8 cellular contexts compared by ENCODE assay signal in the genomic region with DNA sequence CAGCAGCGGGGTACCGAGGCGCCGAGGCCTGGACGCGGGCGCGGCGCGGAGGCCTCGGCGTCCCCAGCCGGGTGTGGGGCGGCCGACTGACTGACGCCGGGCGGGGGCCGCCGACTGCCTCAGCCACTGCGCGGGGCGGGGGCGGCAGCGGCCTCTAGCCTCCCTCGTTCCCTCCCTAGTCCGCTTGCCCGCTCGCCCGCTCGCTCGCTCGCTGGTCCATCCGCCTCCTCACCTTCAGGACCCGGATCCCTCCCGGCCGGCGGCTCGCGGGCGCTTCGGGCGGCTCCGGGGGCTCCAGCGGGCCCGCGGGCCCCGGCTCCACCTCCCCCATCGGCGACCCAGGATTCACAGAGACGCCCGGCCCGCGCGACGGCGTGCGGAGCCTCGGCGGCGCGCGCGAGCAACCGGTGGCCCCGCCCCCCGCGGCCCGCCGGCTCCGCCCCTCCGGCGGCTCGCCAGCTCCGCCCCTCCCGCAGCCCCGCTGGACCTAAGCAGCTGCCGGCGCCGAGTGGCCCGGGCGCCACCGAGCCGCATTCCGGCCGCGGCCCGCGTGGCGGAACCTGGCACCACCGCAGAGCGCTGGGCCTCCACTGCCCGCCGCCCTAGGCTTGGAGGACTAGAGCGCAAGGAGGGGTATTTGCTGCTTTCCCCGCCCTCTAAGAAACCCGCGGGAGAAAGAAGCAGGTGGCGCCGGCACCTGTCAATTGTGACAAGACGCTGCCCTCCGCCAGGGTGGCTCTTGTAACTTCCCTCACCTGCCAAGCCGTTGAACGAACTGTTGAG. TPM values are rescaled to one million over a fixed set of nuclear protein-coding genes. Genes with fewer than 3 reads are reported as not detected.
DNase-seq lines count a peak whose midpoint lies in the region; ATAC-seq and TF ChIP-seq lines count a peak whose summit lies in the region.

No MANE protein-coding gene starts in this region.

- H3K4me1 Mint-ChIP-seq in activated T-helper 2 cell treated with anti-CD3 and anti-CD28 coated beads, Interferon-gamma antibody, Interleukin-2, Interleukin-4, amounts not matched to agents 10 μg/mL and 5 μg/mL and 100 μg/mL, durations not matched to agents 14 hours and 24 hours and 36 hours (ENCODE audit: low read depth), result peaks cover 12% of the 10 kb centered on the region
- H3K4me1 Mint-ChIP-seq in stimulated activated naive CD8-positive, alpha-beta T cell treated with anti-CD3 and anti-CD28 coated beads, Interleukin-15, amount 100 ng/mL, for 72 hours, result peaks cover 18% of the 10 kb centered on the region

- no peak for TF ChIP-seq RAD21 in neural cell (conservative IDR thresholded peaks at IDR 0.05)

- DNase-seq in DMS 273 treated with DMSO at 0.1 percent for 48 hours (lab: John Stamatoyannopoulos, UW) (peak; percentile 35), HT1080 (ENCODE audit: low read depth) (peak; percentile 36), RPMI7951 (ENCODE audit: low read depth) (peak; percentile 64), fibroblast of the aortic adventitia (ENCODE audit: low read depth) (peak; percentile 39)
- peak; percentile 71 for DNase-seq in activated T-helper 2 cell treated with anti-CD3 and anti-CD28 coated beads, Interferon-gamma antibody, Interleukin-2, Interleukin-4, amounts not matched to agents 10 μg/mL and 5 μg/mL and 100 μg/mL, durations not matched to agents 14 hours and 24 hours and 36 hours (ENCODE audit: low spot score)
- peak; percentile 76 to 86 for DNase-seq in stimulated activated naive CD8-positive, alpha-beta T cell treated with anti-CD3 and anti-CD28 coated beads, Interleukin-15, amount 100 ng/mL, for 72 hours

- no peak for TF ChIP-seq EP300 in neural cell (conservative IDR thresholded peaks at IDR 0.05; ENCODE audit: poor library complexity, severe bottlenecking)

- no peak overlapping the region for H2AFZ ChIP-seq in neural cell (ENCODE audit: low read depth, low read length)

- H3K36me3 Mint-ChIP-seq in activated T-helper 2 cell treated with anti-CD3 and anti-CD28 coated beads, Interferon-gamma antibody, Interleukin-2, Interleukin-4, amounts not matched to agents 10 μg/mL and 5 μg/mL and 100 μg/mL, durations not matched to agents 14 hours and 24 hours and 36 hours (ENCODE audit: low read depth), result peaks cover 7% of the 10 kb centered on the region

- intact Hi-C loops in activated T-helper 2 cell treated with anti-CD3 and anti-CD28 coated beads, Interferon-gamma antibody, Interleukin-2, Interleukin-4, amounts not matched to agents 10 μg/mL and 5 μg/mL and 100 μg/mL, durations not matched to agents 14 hours and 24 hours and 36 hours (cut with micrococcal nuclease), result loop anchor here (1.0 to 10.0 kb wide), 6 partner anchors 86 to 371 kb away; a partner anchor contains a TSS

- no peaks in the 10 kb centered on the region for H3K9me3 Mint-ChIP-seq in activated T-helper 2 cell treated with anti-CD3 and anti-CD28 coated beads, Interferon-gamma antibody, Interleukin-2, Interleukin-4, amounts not matched to agents 10 μg/mL and 5 μg/mL and 100 μg/mL, durations not matched to agents 14 hours and 24 hours and 36 hours
- no peaks in the 10 kb centered on the region for H3K9me3 Mint-ChIP-seq in stimulated activated naive CD8-positive, alpha-beta T cell treated with anti-CD3 and anti-CD28 coated beads, Interleukin-15, amount 100 ng/mL, for 72 hours

- ATAC-seq in GM19468 (IDR thresholded peaks at IDR 0.05; ENCODE audit: extremely low read depth, unreplicated experiment), result peak; percentile 59
- peak; percentile 86 for ATAC-seq in stimulated activated naive CD8-positive, alpha-beta T cell treated with anti-CD3 and anti-CD28 coated beads, Interleukin-15, amount 100 ng/mL, for 72 hours

- no peak for TF ChIP-seq CTCF in fibroblast of the aortic adventitia (IDR thresholded peaks at IDR 0.05; ENCODE audit: insufficient read depth, low read length)
- no peak for TF ChIP-seq CTCF in neural cell (IDR thresholded peaks at IDR 0.05; ENCODE audit: poor library complexity, severe bottlenecking)

- no peaks in the 10 kb centered on the region for H3K36me3 ChIP-seq in neural cell (ENCODE audit: insufficient read depth, low read length)

- H3K9ac ChIP-seq in neural cell (ENCODE audit: low read length), result peak overlapping the region; percentile 79

- H3K9me3 ChIP-seq in neural cell (ENCODE audit: low read length), result no peaks in the 10 kb centered on the region

- peak overlapping the region; percentile 81 for H3K4me3 Mint-ChIP-seq in activated T-helper 2 cell treated with anti-CD3 and anti-CD28 coated beads, Interferon-gamma antibody, Interleukin-2, Interleukin-4, amounts not matched to agents 10 μg/mL and 5 μg/mL and 100 μg/mL, durations not matched to agents 14 hours and 24 hours and 36 hours (ENCODE audit: low read depth)
- H3K4me3 Mint-ChIP-seq in stimulated activated naive CD8-positive, alpha-beta T cell treated with anti-CD3 and anti-CD28 coated beads, Interleukin-15, amount 100 ng/mL, for 72 hours, result peak overlapping the region; percentile 81 to 96

- H3K27me3 Mint-ChIP-seq in activated T-helper 2 cell treated with anti-CD3 and anti-CD28 coated beads, Interferon-gamma antibody, Interleukin-2, Interleukin-4, amounts not matched to agents 10 μg/mL and 5 μg/mL and 100 μg/mL, durations not matched to agents 14 hours and 24 hours and 36 hours (ENCODE audit: low read depth), result peaks cover 9% of the 10 kb centered on the region
- no peaks in the 10 kb centered on the region for H3K27me3 Mint-ChIP-seq in stimulated activated naive CD8-positive, alpha-beta T cell treated with anti-CD3 and anti-CD28 coated beads, Interleukin-15, amount 100 ng/mL, for 72 hours

- peak overlapping the region; percentile 84 for H3K4me3 ChIP-seq in fibroblast of the aortic adventitia (ENCODE audit: low read depth, low read length)
- H3K4me3 ChIP-seq in neural cell (ENCODE audit: low read length), result peak overlapping the region; percentile 97

- no peaks in the 10 kb centered on the region for H3K27me3 ChIP-seq in neural cell (ENCODE audit: insufficient read depth, low read depth, low read length)

- H3K4me2 ChIP-seq in neural cell (ENCODE audit: low read length), result peak overlapping the region; percentile 65

- no peaks in the 10 kb centered on the region for H4K20me1 ChIP-seq in neural cell (ENCODE audit: insufficient read depth)

- no peaks in the 10 kb centered on the region for H3K9me2 ChIP-seq in neural cell (ENCODE audit: insufficient read depth, low read length)

- H3K27ac Mint-ChIP-seq in activated T-helper 2 cell treated with anti-CD3 and anti-CD28 coated beads, Interferon-gamma antibody, Interleukin-2, Interleukin-4, amounts not matched to agents 10 μg/mL and 5 μg/mL and 100 μg/mL, durations not matched to agents 14 hours and 24 hours and 36 hours, result no peak overlapping the region
- peak overlapping the region in 1 of 2 donors; percentile 83 for H3K27ac Mint-ChIP-seq in stimulated activated naive CD8-positive, alpha-beta T cell treated with anti-CD3 and anti-CD28 coated beads, Interleukin-15, amount 100 ng/mL, for 72 hours

- peaks cover 22% of the 10 kb centered on the region for H3K79me2 ChIP-seq in neural cell (replicated peaks; ENCODE audit: insufficient read depth, low read length)

- H3F3A ChIP-seq in neural cell (ENCODE audit: insufficient read depth, low read length, poor library complexity, severe bottlenecking), result no peaks in the 10 kb centered on the region

- peak overlapping the region; percentile 45 for H3K27ac ChIP-seq in neural cell (ENCODE audit: low read length)

TF ChIP-seq in neural cell, 6 proteins besides CTCF, POLR2A, EP300 and RAD21:
- TF ChIP-seq TAF1 (IDR thresholded peaks at IDR 0.05; ENCODE audit: low read depth), result no peak
- peak; percentile 40 for TF ChIP-seq MXI1 (conservative IDR thresholded peaks at IDR 0.05; ENCODE audit: poor library complexity, severe bottlenecking)
- TF ChIP-seq, protein P1, sequence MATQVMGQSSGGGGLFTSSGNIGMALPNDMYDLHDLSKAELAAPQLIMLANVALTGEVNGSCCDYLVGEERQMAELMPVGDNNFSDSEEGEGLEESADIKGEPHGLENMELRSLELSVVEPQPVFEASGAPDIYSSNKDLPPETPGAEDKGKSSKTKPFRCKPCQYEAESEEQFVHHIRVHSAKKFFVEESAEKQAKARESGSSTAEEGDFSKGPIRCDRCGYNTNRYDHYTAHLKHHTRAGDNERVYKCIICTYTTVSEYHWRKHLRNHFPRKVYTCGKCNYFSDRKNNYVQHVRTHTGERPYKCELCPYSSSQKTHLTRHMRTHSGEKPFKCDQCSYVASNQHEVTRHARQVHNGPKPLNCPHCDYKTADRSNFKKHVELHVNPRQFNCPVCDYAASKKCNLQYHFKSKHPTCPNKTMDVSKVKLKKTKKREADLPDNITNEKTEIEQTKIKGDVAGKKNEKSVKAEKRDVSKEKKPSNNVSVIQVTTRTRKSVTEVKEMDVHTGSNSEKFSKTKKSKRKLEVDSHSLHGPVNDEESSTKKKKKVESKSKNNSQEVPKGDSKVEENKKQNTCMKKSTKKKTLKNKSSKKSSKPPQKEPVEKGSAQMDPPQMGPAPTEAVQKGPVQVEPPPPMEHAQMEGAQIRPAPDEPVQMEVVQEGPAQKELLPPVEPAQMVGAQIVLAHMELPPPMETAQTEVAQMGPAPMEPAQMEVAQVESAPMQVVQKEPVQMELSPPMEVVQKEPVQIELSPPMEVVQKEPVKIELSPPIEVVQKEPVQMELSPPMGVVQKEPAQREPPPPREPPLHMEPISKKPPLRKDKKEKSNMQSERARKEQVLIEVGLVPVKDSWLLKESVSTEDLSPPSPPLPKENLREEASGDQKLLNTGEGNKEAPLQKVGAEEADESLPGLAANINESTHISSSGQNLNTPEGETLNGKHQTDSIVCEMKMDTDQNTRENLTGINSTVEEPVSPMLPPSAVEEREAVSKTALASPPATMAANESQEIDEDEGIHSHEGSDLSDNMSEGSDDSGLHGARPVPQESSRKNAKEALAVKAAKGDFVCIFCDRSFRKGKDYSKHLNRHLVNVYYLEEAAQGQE (IDR thresholded peaks at IDR 0.05; ENCODE audit: borderline replicate concordance), result no peak
- no peak for TF ChIP-seq EZH2 (IDR thresholded peaks at IDR 0.05; ENCODE audit: borderline replicate concordance, insufficient read depth, low read length, poor library complexity, severe bottlenecking)
- TF ChIP-seq POLR2AphosphoS5 (IDR thresholded peaks at IDR 0.05), result peak; percentile 59
- TF ChIP-seq SMC3 (conservative IDR thresholded peaks at IDR 0.05; ENCODE audit: poor library complexity), result no peak

RNA-seq across cellular contexts. Expression of a gene that starts 0.8 kb away (rescaled TPM):
- total RNA-seq in HT1080 (2014; rRNA removed; shearing (Covaris generic)), result 3.9 and 5.2 TPM in 2 replicates
- 2.9 and 3.6 TPM in 2 replicates for polyA plus RNA-seq in HT1080 (2015; cell fraction: cytosol; rRNA removed)
- polyA plus RNA-seq in HT1080 (2015; cell fraction: nucleus; rRNA removed), result 5.1 and 5.2 TPM in 2 replicates
- 6.6 and 6.7 TPM in 2 replicates for total RNA-seq in RPMI7951 (2014; rRNA removed; shearing (Covaris generic))
- 15.8 and 16.1 TPM in 2 replicates for total RNA-seq in activated T-helper 2 cell treated with anti-CD3 and anti-CD28 coated beads, Interferon-gamma antibody, Interleukin-2, Interleukin-4, amounts not matched to agents 10 μg/mL and 5 μg/mL and 100 μg/mL, durations not matched to agents 14 hours and 24 hours and 36 hours
- total RNA-seq in fibroblast of the aortic adventitia (ENCODE audit: low replicate concordance), result 7.8 and 9.8 TPM in 2 replicates
- polyA plus RNA-seq in neural cell, result 10.2 and 11.0 TPM in 2 replicates
- 29.9 and 32.9 TPM in 2 replicates for polyA minus RNA-seq in neural cell

Comparison
In these comparisons a context has a peak if more than half of its experiments do, and no peak if none do; other contexts are left out.
1. Peak in every context shown above with its lines: DNase-seq, ATAC-seq, H3K4me3 ChIP-seq and H3K27ac ChIP-seq.